Comparison of ENCODE assay signal across 2 cellular contexts in genomic region chr1:178540204-178540603, GRCh38.
TF ChIP-seq lines count a peak whose summit lies in the region.

No MANE protein-coding gene starts in this region.

TF ChIP-seq in SK-N-SH, 30 proteins besides CTCF, POLR2A, EP300 and RAD21:
- TF ChIP-seq, protein P1, sequence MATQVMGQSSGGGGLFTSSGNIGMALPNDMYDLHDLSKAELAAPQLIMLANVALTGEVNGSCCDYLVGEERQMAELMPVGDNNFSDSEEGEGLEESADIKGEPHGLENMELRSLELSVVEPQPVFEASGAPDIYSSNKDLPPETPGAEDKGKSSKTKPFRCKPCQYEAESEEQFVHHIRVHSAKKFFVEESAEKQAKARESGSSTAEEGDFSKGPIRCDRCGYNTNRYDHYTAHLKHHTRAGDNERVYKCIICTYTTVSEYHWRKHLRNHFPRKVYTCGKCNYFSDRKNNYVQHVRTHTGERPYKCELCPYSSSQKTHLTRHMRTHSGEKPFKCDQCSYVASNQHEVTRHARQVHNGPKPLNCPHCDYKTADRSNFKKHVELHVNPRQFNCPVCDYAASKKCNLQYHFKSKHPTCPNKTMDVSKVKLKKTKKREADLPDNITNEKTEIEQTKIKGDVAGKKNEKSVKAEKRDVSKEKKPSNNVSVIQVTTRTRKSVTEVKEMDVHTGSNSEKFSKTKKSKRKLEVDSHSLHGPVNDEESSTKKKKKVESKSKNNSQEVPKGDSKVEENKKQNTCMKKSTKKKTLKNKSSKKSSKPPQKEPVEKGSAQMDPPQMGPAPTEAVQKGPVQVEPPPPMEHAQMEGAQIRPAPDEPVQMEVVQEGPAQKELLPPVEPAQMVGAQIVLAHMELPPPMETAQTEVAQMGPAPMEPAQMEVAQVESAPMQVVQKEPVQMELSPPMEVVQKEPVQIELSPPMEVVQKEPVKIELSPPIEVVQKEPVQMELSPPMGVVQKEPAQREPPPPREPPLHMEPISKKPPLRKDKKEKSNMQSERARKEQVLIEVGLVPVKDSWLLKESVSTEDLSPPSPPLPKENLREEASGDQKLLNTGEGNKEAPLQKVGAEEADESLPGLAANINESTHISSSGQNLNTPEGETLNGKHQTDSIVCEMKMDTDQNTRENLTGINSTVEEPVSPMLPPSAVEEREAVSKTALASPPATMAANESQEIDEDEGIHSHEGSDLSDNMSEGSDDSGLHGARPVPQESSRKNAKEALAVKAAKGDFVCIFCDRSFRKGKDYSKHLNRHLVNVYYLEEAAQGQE (IDR thresholded peaks at IDR 0.05; ENCODE audit: low read depth, low read length), result no peak
- TF ChIP-seq USF2 (IDR thresholded peaks at IDR 0.05; ENCODE audit: borderline replicate concordance, low read depth, low read length) (no peak), NFIC (IDR thresholded peaks at IDR 0.05; ENCODE audit: borderline replicate concordance) (no peak), TCF12 (IDR thresholded peaks at IDR 0.05) (no peak), YY1 (IDR thresholded peaks at IDR 0.05; ENCODE audit: low read depth) (no peak), RCOR1 (IDR thresholded peaks at IDR 0.05; ENCODE audit: low read length) (no peak), TEAD4 (IDR thresholded peaks at IDR 0.05; ENCODE audit: borderline replicate concordance, insufficient read depth) (no peak), FOXJ3 (CRISPR knock-in tag; IDR thresholded peaks at IDR 0.05) (no peak), MEF2A (IDR thresholded peaks at IDR 0.05; ENCODE audit: borderline replicate concordance, low read depth) (no peak), FOSL2 (IDR thresholded peaks at IDR 0.05; ENCODE audit: borderline replicate concordance, low read depth) (no peak), MXI1 (IDR thresholded peaks at IDR 0.05; ENCODE audit: low read depth, low read length) (no peak), SIN3A (IDR thresholded peaks at IDR 0.05; ENCODE audit: borderline replicate concordance, low read depth, low read length) (no peak), SMC3 (IDR thresholded peaks at IDR 0.05; ENCODE audit: low read depth, low read length) (no peak), TAF1 (IDR thresholded peaks at IDR 0.05; ENCODE audit: borderline replicate concordance, low read depth, low read length) (no peak)
- TF ChIP-seq, protein P2, sequence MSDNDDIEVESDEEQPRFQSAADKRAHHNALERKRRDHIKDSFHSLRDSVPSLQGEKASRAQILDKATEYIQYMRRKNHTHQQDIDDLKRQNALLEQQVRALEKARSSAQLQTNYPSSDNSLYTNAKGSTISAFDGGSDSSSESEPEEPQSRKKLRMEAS (IDR thresholded peaks at IDR 0.05; ENCODE audit: low read depth), result no peak
- TF ChIP-seq, protein P3, sequence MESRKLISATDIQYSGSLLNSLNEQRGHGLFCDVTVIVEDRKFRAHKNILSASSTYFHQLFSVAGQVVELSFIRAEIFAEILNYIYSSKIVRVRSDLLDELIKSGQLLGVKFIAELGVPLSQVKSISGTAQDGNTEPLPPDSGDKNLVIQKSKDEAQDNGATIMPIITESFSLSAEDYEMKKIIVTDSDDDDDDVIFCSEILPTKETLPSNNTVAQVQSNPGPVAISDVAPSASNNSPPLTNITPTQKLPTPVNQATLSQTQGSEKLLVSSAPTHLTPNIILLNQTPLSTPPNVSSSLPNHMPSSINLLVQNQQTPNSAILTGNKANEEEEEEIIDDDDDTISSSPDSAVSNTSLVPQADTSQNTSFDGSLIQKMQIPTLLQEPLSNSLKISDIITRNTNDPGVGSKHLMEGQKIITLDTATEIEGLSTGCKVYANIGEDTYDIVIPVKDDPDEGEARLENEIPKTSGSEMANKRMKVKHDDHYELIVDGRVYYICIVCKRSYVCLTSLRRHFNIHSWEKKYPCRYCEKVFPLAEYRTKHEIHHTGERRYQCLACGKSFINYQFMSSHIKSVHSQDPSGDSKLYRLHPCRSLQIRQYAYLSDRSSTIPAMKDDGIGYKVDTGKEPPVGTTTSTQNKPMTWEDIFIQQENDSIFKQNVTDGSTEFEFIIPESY (IDR thresholded peaks at IDR 0.05; ENCODE audit: borderline replicate concordance, low read depth), result no peak

TF ChIP-seq in SK-N-SH treated with all-trans-retinoic acid at 6 μM for 48 hours, 23 proteins besides CTCF, POLR2A, EP300 and RAD21:
- TF ChIP-seq BACH2 (CRISPR knock-in tag; IDR thresholded peaks at IDR 0.05; ENCODE audit: borderline replicate concordance), result no peak
- no peak for TF ChIP-seq PATZ1 (CRISPR knock-in tag; IDR thresholded peaks at IDR 0.05; ENCODE audit: borderline replicate concordance)
- no peak for TF ChIP-seq ISL1 (CRISPR knock-in tag; IDR thresholded peaks at IDR 0.05)
- TF ChIP-seq, protein P4, sequence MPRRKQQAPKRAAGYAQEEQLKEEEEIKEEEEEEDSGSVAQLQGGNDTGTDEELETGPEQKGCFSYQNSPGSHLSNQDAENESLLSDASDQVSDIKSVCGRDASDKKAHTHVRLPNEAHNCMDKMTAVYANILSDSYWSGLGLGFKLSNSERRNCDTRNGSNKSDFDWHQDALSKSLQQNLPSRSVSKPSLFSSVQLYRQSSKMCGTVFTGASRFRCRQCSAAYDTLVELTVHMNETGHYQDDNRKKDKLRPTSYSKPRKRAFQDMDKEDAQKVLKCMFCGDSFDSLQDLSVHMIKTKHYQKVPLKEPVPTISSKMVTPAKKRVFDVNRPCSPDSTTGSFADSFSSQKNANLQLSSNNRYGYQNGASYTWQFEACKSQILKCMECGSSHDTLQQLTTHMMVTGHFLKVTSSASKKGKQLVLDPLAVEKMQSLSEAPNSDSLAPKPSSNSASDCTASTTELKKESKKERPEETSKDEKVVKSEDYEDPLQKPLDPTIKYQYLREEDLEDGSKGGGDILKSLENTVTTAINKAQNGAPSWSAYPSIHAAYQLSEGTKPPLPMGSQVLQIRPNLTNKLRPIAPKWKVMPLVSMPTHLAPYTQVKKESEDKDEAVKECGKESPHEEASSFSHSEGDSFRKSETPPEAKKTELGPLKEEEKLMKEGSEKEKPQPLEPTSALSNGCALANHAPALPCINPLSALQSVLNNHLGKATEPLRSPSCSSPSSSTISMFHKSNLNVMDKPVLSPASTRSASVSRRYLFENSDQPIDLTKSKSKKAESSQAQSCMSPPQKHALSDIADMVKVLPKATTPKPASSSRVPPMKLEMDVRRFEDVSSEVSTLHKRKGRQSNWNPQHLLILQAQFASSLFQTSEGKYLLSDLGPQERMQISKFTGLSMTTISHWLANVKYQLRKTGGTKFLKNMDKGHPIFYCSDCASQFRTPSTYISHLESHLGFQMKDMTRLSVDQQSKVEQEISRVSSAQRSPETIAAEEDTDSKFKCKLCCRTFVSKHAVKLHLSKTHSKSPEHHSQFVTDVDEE (CRISPR knock-in tag; IDR thresholded peaks at IDR 0.05), result no peak
